ENCODE assay signal across 33 cellular contexts in genomic region chr14:104051092-104051813, GRCh38. TPM values are rescaled to one million over a fixed set of nuclear protein-coding genes. Genes with fewer than 3 reads are reported as not detected.
"Had no signal": no experiment of that assay in that cellular context is flagged by ENCODE, and none has a peak within 500 bp of the region (broad histone marks: within the 10 kb centered on the region; RNA-seq: fewer than 3 reads in every experiment).

No MANE protein-coding gene starts in this region.

- H3K9me3 ChIP-seq: heart right ventricle, left lung, mucosa of descending colon, ovary, right lobe of liver, suprapubic skin, vagina had no signal

- H3K27me3 ChIP-seq: dorsolateral prefrontal cortex, left lung, ovary, right lobe of liver, suprapubic skin, vagina had no signal

- H3K4me1 ChIP-seq: right lobe of liver, suprapubic skin, vagina had no signal

- H3K36me3 ChIP-seq: heart right ventricle, left lung, ovary, right lobe of liver, suprapubic skin, vagina had no signal

- H3K4me3 ChIP-seq: heart right ventricle, left lung, mucosa of descending colon, ovary, right lobe of liver, smooth muscle cell, suprapubic skin, vagina had no signal

- ATAC-seq: esophagus mucosa; left cardiac atrium; left lung; mucosa of descending colon; naive thymus-derived CD8-positive, alpha-beta T cell; right lobe of liver; stimulated activated naive CD8-positive, alpha-beta T cell treated with anti-CD3 and anti-CD28 coated beads, Interleukin-15, amount 100 ng/mL, for 72 hours had no signal

- H3K4me2 ChIP-seq: smooth muscle cell had no signal

- H3K27ac ChIP-seq: dorsolateral prefrontal cortex, epithelial cell of prostate, heart right ventricle, left lung, ovary, right lobe of liver, suprapubic skin, vagina had no signal

- DNase-seq: dorsolateral prefrontal cortex; effector CD4-positive, alpha-beta T cell; endodermal cell; foreskin melanocyte; glutamatergic neuron; heart right ventricle; hippocampal formation; left cardiac atrium; left lung; mesenchymal stem cell; mucosa of descending colon; naive thymus-derived CD8-positive, alpha-beta T cell; nephron progenitor cell; nucleus accumbens; ovary; posterior cingulate gyrus; right lobe of liver; stimulated activated CD4-positive, alpha-beta T cell treated with anti-CD3 and anti-CD28 coated beads, Interleukin-12 subunit alpha, Interleukin-12 subunit beta, amount 100 ng/mL, for 4 hours; stimulated activated CD4-positive, alpha-beta T cell treated with anti-CD3 and anti-CD28 coated beads, Interleukin-1b, Interleukin-23, amount 100 ng/mL, for 48 hours; stimulated activated CD4-positive, alpha-beta T cell treated with anti-CD3 and anti-CD28 coated beads, Interleukin-4, amount 100 ng/mL, for 1 hour; stimulated activated CD8-positive, alpha-beta memory T cell treated with anti-CD3 and anti-CD28 coated beads, Interleukin-4, amount 100 ng/mL, for 48 hours; stimulated activated naive CD4-positive, alpha-beta T cell; stimulated activated naive CD8-positive, alpha-beta T cell treated with anti-CD3 and anti-CD28 coated beads, Interleukin-15, amount 100 ng/mL, for 72 hours; trophoblast cell had no signal

RNA-seq across cellular contexts. Expression of gene ASPG, which starts 34.2 kb away (rescaled TPM):
- total RNA-seq: fibroblast of lung; kidney epithelial cell; lung microvascular endothelial cell; naive thymus-derived CD8-positive, alpha-beta T cell; pulmonary artery endothelial cell had no signal
